ENCODE assay signal across 18 cellular contexts in the genomic region with DNA sequence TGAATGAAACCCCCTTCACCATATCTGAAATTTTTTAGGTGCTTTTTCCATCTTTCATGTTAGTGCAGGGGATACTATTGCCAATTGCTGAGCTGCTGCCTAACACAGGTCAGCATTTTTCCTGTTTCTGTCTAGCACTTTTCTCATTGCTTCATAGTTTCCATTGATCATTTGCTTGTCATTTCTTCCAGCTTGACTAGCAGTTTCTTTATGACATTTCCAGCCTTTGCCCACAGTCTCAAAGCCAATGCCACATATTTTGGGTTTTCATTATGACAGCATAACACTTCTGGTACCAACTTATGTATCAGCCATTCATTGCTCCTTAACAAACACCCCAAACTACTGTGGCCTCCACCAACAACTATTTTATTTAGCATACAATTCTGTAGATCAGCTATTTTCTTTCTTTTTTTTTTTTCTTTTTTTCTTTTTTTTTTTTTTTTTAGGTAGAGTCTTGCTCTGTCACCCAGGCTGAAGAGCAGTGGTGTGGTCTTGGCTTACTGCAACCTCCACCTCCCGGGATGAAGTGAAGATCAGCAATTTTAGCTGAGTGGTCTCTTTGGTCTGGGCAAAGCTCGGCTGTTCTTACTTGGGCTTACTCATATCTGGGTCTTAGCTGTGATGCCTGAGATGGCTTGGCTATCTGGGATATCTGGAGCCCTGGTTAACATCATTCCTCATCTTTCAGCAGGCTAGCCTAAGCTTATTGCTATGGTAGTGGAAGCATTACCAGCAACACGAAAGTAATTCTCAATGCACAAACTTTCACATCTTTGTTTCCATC.
DNase-seq lines count a peak whose midpoint lies in the region; ATAC-seq and TF ChIP-seq lines count a peak whose summit lies in the region.
"Had no signal": no experiment of that assay in that cellular context is flagged by ENCODE, and none has a peak within 500 bp of the region (broad histone marks: within the 10 kb centered on the region; RNA-seq: fewer than 3 reads in every experiment).

No MANE protein-coding gene starts in this region.

- H3K27me3 Mint-ChIP-seq in T-helper 1 cell treated with Interleukin-12 subunit alpha and Interleukin-12 subunit beta and Interleukin-4 antibody, amounts not matched to agents 30 μg/mL and 1 μg/mL, for 36 hours (ENCODE audit: low read depth): no peaks in the 10 kb centered on the region
- no peaks in the 10 kb centered on the region for H3K27me3 Mint-ChIP-seq in neural crest cell (ENCODE audit: low read depth)

- no peaks in the 10 kb centered on the region for H4K20me1 ChIP-seq in mammary epithelial cell (ENCODE audit: insufficient read depth, low read length)

- H2AFZ ChIP-seq in mammary epithelial cell (ENCODE audit: low read depth, low read length): no peak overlapping the region

- no peaks in the 10 kb centered on the region for H3K9me3 ChIP-seq in mammary epithelial cell (replicated peaks; ENCODE audit: insufficient read depth, low read length)
- H3K9me3 ChIP-seq: gastroesophageal sphincter, left ventricle myocardium inferior, ovary had no signal

- peak; percentile 27 for DNase-seq in activated T-cell treated with anti-CD3 and anti-CD28 coated beads for 24 hours (ENCODE audit: low read depth)
- DNase-seq in activated T-cell treated with anti-CD3 and anti-CD28 coated beads, Interleukin-2, amount 50 U/mL, for 1 hour: no peak
- no peak for DNase-seq in neural crest cell (ENCODE audit: low read depth, low spot score)
- no peak for DNase-seq in RKO (ENCODE audit: low spot score)
- DNase-seq in mammary epithelial cell: no peak
- DNase-seq in GM19238 (ENCODE audit: insufficient read length, low spot score): no peak
- DNase-seq: ACHN, brain microvascular endothelial cell, cortex of kidney, Kasumi-1, left ventricle myocardium inferior, ovary, substantia nigra, T-cell had no signal

- H3K36me3 ChIP-seq in mammary epithelial cell (ENCODE audit: insufficient read depth, low read length): no peaks in the 10 kb centered on the region
- H3K36me3 ChIP-seq: brain microvascular endothelial cell, gastroesophageal sphincter, left ventricle myocardium inferior, ovary had no signal

- peak; percentile 45 for ATAC-seq in GM18868 (IDR thresholded peaks at IDR 0.05; ENCODE audit: unreplicated experiment)
- ATAC-seq: gastroesophageal sphincter, T-cell, WTC11 had no signal

- H3K4me3 Mint-ChIP-seq in T-helper 1 cell treated with Interleukin-12 subunit alpha and Interleukin-12 subunit beta and Interleukin-4 antibody, amounts not matched to agents 30 μg/mL and 1 μg/mL, for 36 hours: no peak overlapping the region
- H3K4me3 Mint-ChIP-seq in neural crest cell: no peak overlapping the region
- H3K4me3 Mint-ChIP-seq: T-cell, WTC11 had no signal

- no peak overlapping the region for H3K9ac ChIP-seq in mammary epithelial cell (ENCODE audit: insufficient read depth, low read length)

- intact Hi-C loops in mammary epithelial cell (cut with micrococcal nuclease): no loop called here

- no peak overlapping the region for H3K4me3 ChIP-seq in mammary epithelial cell (replicated peaks in 1 of 3; ENCODE audit: insufficient read depth in 1 of 3, low read depth in 2 of 3, low read length in 3 of 3)
- H3K4me3 ChIP-seq: gastroesophageal sphincter, left ventricle myocardium inferior, ovary had no signal

- H3K36me3 Mint-ChIP-seq in T-helper 1 cell treated with Interleukin-12 subunit alpha and Interleukin-12 subunit beta and Interleukin-4 antibody, amounts not matched to agents 30 μg/mL and 1 μg/mL, for 36 hours (ENCODE audit: low read depth): no peaks in the 10 kb centered on the region
- no peaks in the 10 kb centered on the region for H3K36me3 Mint-ChIP-seq in neural crest cell (ENCODE audit: low read depth)
- H3K36me3 Mint-ChIP-seq: T-cell, WTC11 had no signal

- peaks cover 14% of the 10 kb centered on the region for H3K4me1 ChIP-seq in mammary epithelial cell (ENCODE audit: insufficient read depth, low read length)
- H3K4me1 ChIP-seq: gastroesophageal sphincter, left ventricle myocardium inferior had no signal

- CTCF ChIA-PET in mammary epithelial cell (lab: Charles Lee; ENCODE audit: low non-redundant PET): no interaction called here

- no peaks in the 10 kb centered on the region for H3K9me3 Mint-ChIP-seq in T-helper 1 cell treated with Interleukin-12 subunit alpha and Interleukin-12 subunit beta and Interleukin-4 antibody, amounts not matched to agents 30 μg/mL and 1 μg/mL, for 36 hours
- no peaks in the 10 kb centered on the region for H3K9me3 Mint-ChIP-seq in neural crest cell
- H3K9me3 Mint-ChIP-seq: T-cell, WTC11 had no signal

- dilution Hi-C loops in mammary epithelial cell (cut with HindIII; ENCODE audit: low sequenced_read_pairs): no loop called here

- H3K27ac Mint-ChIP-seq in T-helper 1 cell treated with Interleukin-12 subunit alpha and Interleukin-12 subunit beta and Interleukin-4 antibody, amounts not matched to agents 30 μg/mL and 1 μg/mL, for 36 hours: peak overlapping the region; percentile 53
- peak overlapping the region; percentile 20 for H3K27ac Mint-ChIP-seq in neural crest cell (ENCODE audit: unreplicated experiment)
- H3K27ac Mint-ChIP-seq: T-cell, WTC11 had no signal

- H3K79me2 ChIP-seq in mammary epithelial cell (ENCODE audit: insufficient read depth, low read length): no peaks in the 10 kb centered on the region

- WGBS in mammary epithelial cell (ENCODE audit: low coverage, missing lambda C conversion rate): 100% methylated on average over 3 of the region's 3 CpGs

- no peak for TF ChIP-seq CTCF in neural crest cell (conservative IDR thresholded peaks at IDR 0.05)
- no peak for TF ChIP-seq CTCF in mammary epithelial cell (conservative IDR thresholded peaks at IDR 0.05 in 1 of 2, IDR thresholded peaks at IDR 0.05 in 1 of 2; ENCODE audit: extremely low read depth in 1 of 2, insufficient read depth in 1 of 2, low read depth in 1 of 2, low read length in 2 of 2)

- BruUV-seq in mammary epithelial cell (replicated peaks; lab: Mats Ljungman, UMichigan): no TSS peak

- H3K27ac ChIP-seq in mammary epithelial cell (ENCODE audit: insufficient read depth, low read depth, low read length): no peak overlapping the region
- H3K27ac ChIP-seq: brain microvascular endothelial cell, gastroesophageal sphincter, left ventricle myocardium inferior, ovary had no signal

- peaks cover 18% of the 10 kb centered on the region for H3K4me1 Mint-ChIP-seq in T-helper 1 cell treated with Interleukin-12 subunit alpha and Interleukin-12 subunit beta and Interleukin-4 antibody, amounts not matched to agents 30 μg/mL and 1 μg/mL, for 36 hours (ENCODE audit: low read depth)
- H3K4me1 Mint-ChIP-seq in neural crest cell: no peaks in the 10 kb centered on the region
- H3K4me1 Mint-ChIP-seq: WTC11 had no signal

- H3K27me3 ChIP-seq in mammary epithelial cell (ENCODE audit: insufficient read depth, low read length): no peaks in the 10 kb centered on the region
- H3K27me3 ChIP-seq: brain microvascular endothelial cell, gastroesophageal sphincter, ovary had no signal

- in situ Hi-C loops in mammary epithelial cell (cut with MboI; ENCODE audit: low sequenced_read_pairs in 2 of 2): no loop called here

- no peak overlapping the region for H3K4me2 ChIP-seq in mammary epithelial cell (ENCODE audit: insufficient read depth, low read depth, low read length)
